Comparison of ENCODE assay signal across 13 cellular contexts in the genomic region with DNA sequence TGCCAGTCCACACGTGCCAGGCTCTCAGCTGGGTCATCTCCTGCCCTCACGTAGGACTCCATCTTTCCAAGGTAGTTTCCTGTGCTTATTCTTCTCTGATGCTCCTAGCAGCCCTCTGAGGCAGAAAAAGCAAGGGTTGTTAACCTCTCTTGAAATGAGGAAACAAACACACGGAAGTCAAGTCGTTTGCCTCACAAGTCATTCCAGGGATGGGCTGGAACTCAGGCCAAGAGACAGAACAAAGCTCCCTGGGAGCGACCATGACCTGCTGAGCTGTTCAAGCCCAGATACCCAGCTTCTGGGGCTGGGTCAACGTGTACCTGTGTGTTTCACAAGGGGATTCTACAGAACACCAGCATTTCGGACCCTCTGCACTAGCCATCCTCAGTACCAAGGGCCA. TPM values are rescaled to one million over a fixed set of nuclear protein-coding genes. Genes with fewer than 3 reads are reported as not detected.
DNase-seq lines count a peak whose midpoint lies in the region; FAIRE-seq and TF ChIP-seq lines count a peak whose summit lies in the region.
"Had no signal": no experiment of that assay in that cellular context is flagged by ENCODE, and none has a peak within 500 bp of the region (broad histone marks: within the 10 kb centered on the region; RNA-seq: fewer than 3 reads in every experiment).

No MANE protein-coding gene starts in this region.

- H3K9ac ChIP-seq in mammary epithelial cell (ENCODE audit: insufficient read depth, low read length), result no peak overlapping the region
- peak overlapping the region in 1 of 2 donors; percentile 36 for H3K9ac ChIP-seq in kidney (ENCODE audit: low read length in 2 of 2)

- in situ Hi-C loops in mammary epithelial cell (cut with MboI; ENCODE audit: low sequenced_read_pairs in 2 of 2), result no loop called here

- no peak overlapping the region for H3K4me3 ChIP-seq in mammary epithelial cell (replicated peaks in 1 of 3; ENCODE audit: insufficient read depth in 1 of 3, low read depth in 2 of 3, low read length in 3 of 3)
- no peak overlapping the region for H3K4me3 ChIP-seq in kidney (ENCODE audit: low read length in 2 of 2)
- H3K4me3 ChIP-seq in testis, result no peak overlapping the region

- H3K27ac ChIP-seq in mammary epithelial cell (ENCODE audit: insufficient read depth, low read depth, low read length), result peak overlapping the region; percentile 28
- H3K27ac ChIP-seq in kidney (ENCODE audit: low read depth in 2 of 2, low read length in 2 of 2), result peak overlapping the region; percentile 85 to 94
- peak overlapping the region; percentile 56 to 94 for H3K27ac ChIP-seq in testis

- H3K27me3 ChIP-seq in mammary epithelial cell (ENCODE audit: insufficient read depth, low read length) (no peaks in the 10 kb centered on the region), testis (no peaks in the 10 kb centered on the region)

- peak overlapping the region; percentile 9 for H2AFZ ChIP-seq in mammary epithelial cell (ENCODE audit: low read depth, low read length)

- H3K9me3 ChIP-seq in mammary epithelial cell (replicated peaks; ENCODE audit: insufficient read depth, low read length) (no peaks in the 10 kb centered on the region), kidney (ENCODE audit: control insufficient read depth in 1 of 2, low read length in 2 of 2) (no peaks in the 10 kb centered on the region), testis (no peaks in the 10 kb centered on the region)

- TF ChIP-seq CTCF in mammary epithelial cell (conservative IDR thresholded peaks at IDR 0.05 in 1 of 2, IDR thresholded peaks at IDR 0.05 in 1 of 2; ENCODE audit: extremely low read depth in 1 of 2, insufficient read depth in 1 of 2, low read depth in 1 of 2, low read length in 2 of 2), result no peak
- TF ChIP-seq CTCF in kidney (IDR thresholded peaks at IDR 0.05; ENCODE audit: borderline replicate concordance, extremely low read depth, insufficient read depth), result no peak
- no peak for TF ChIP-seq CTCF in testis (IDR thresholded peaks at IDR 0.05)

- no peak overlapping the region for H3K4me2 ChIP-seq in mammary epithelial cell (ENCODE audit: insufficient read depth, low read depth, low read length)

- dilution Hi-C loops in mammary epithelial cell (cut with HindIII; ENCODE audit: low sequenced_read_pairs), result no loop called here

- intact Hi-C loops in mammary epithelial cell (cut with micrococcal nuclease), result no loop called here
- intact Hi-C loops in kidney (cut with DNase I), result no loop called here
- intact Hi-C loops in testis (cut with DNase I; ENCODE audit: low total_unique reads), result no loop called here

- 97% methylated on average over 7 of the region's 7 CpGs for whole genome bisulfite sequencing in mammary epithelial cell (ENCODE audit: low coverage, missing lambda C conversion rate)
- WGBS in testis, 2 donors, result 60 to 69% methylated on average over 7 of the region's 7 CpGs

- H3K79me2 ChIP-seq in mammary epithelial cell (ENCODE audit: insufficient read depth, low read length), result no peaks in the 10 kb centered on the region

- no TSS peak for BruUV-seq in mammary epithelial cell (replicated peaks; lab: Mats Ljungman, UMichigan)

- H3K36me3 ChIP-seq in mammary epithelial cell (ENCODE audit: insufficient read depth, low read length) (no peaks in the 10 kb centered on the region), kidney (ENCODE audit: control insufficient read depth in 1 of 2, insufficient read depth in 2 of 2, low read length in 2 of 2) (no peaks in the 10 kb centered on the region), testis (ENCODE audit: low read depth, missing control alignments) (no peaks in the 10 kb centered on the region)

- DNase-seq in HK-2 (ENCODE audit: unreplicated experiment) (peak; percentile 2), mammary epithelial cell (no peak), kidney (no peak), testis (no peak), HuH-7 (ENCODE audit: low spot score) (no peak), amygdala (lab: John Stamatoyannopoulos, UW) (no peak), Kasumi-1 (lab: John Stamatoyannopoulos, UW) (no peak), DMS 273 treated with DMSO at 0.1 percent for 48 hours (lab: John Stamatoyannopoulos, UW) (no peak)
- DNase-seq: CD4-positive, CD25-positive, alpha-beta regulatory T cell; glutamatergic neuron; NCI-H1417; NCI-H748 treated with DMSO at 0.1 percent for 48 hours had no signal

- no peak for TF ChIP-seq POLR2A in testis (IDR thresholded peaks at IDR 0.05)

- no peaks in the 10 kb centered on the region for H4K20me1 ChIP-seq in mammary epithelial cell (ENCODE audit: insufficient read depth, low read length)

- CTCF ChIA-PET in mammary epithelial cell (lab: Charles Lee; ENCODE audit: low non-redundant PET), result interaction anchor here (0.6 kb wide), 1 partner anchor 116 kb away, joined by 4 read pairs; no protein-coding TSS in a partner anchor

- H3K4me1 ChIP-seq in mammary epithelial cell (ENCODE audit: insufficient read depth, low read length) (peaks cover 22% of the 10 kb centered on the region), kidney (ENCODE audit: control insufficient read depth in 1 of 2, insufficient read depth in 1 of 2, low read depth in 1 of 2, low read length in 2 of 2) (peaks cover 13 to 28% of the 10 kb centered on the region in 2 donors), testis (peaks cover 39% of the 10 kb centered on the region)

- no peak for FAIRE-seq in kidney (lab: Jason Lieb, UNC)

RNA-seq across cellular contexts. Expression of a gene that starts 28.2 kb away (rescaled TPM):
- under 1 TPM in 1 of 2 donors, not detected in 1; under 0.01 TPM for total RNA-seq in mammary epithelial cell
- not detected for polyA plus RNA-seq in mammary epithelial cell
- polyA minus RNA-seq in mammary epithelial cell, result not detected
- total RNA-seq in kidney, result 3.3 TPM
- 2.6 TPM for polyA plus RNA-seq in kidney (ENCODE audit: insufficient read depth, low read depth, low replicate concordance)
- 1 to 10 TPM; 1.5 to 2.5 TPM for total RNA-seq in testis
- polyA plus RNA-seq in testis (ENCODE audit: insufficient read depth, low read depth, low replicate concordance), result 4.7 TPM
- total RNA-seq: activated T-helper 1 cell treated with anti-CD3 and anti-CD28 coated beads, Interleukin-12 subunit alpha, Interleukin-12 subunit beta, Interleukin-2, Interleukin-4 antibody, amounts not matched to agents 30 ng/mL and 10 ng/mL and 1 ng/mL, durations not matched to agents 14 hours and 24 hours and 36 hours; CD4-positive, CD25-positive, alpha-beta regulatory T cell had no signal
- polyA plus RNA-seq: CD4-positive, CD25-positive, alpha-beta regulatory T cell had no signal

RNA-seq across cellular contexts. Expression of a gene that starts 59.1 kb away (rescaled TPM):
- total RNA-seq in mammary epithelial cell, result 10 to 100 TPM in 1 of 2 donors, 1 to 10 TPM in 1; 3.3 to 13.0 TPM
- 9.5 TPM for polyA plus RNA-seq in mammary epithelial cell
- polyA minus RNA-seq in mammary epithelial cell, result 6.4 TPM
- 11.9 TPM for total RNA-seq in kidney
- 3.2 TPM for polyA plus RNA-seq in kidney (ENCODE audit: insufficient read depth, low read depth, low replicate concordance)
- 1 to 10 TPM; 3.1 to 4.8 TPM for total RNA-seq in testis
- 2.7 TPM for polyA plus RNA-seq in testis (ENCODE audit: insufficient read depth, low read depth, low replicate concordance)

Comparison
In these comparisons a context has a peak if more than half of its experiments do, and no peak if none do; other contexts are left out.
1. H3K27ac ChIP-seq: peak in every context shown above with its lines; median percentile 90 in kidney; 75 in testis; 28 in mammary epithelial cell.